9 cellular contexts compared by ENCODE assay signal in the genomic region with DNA sequence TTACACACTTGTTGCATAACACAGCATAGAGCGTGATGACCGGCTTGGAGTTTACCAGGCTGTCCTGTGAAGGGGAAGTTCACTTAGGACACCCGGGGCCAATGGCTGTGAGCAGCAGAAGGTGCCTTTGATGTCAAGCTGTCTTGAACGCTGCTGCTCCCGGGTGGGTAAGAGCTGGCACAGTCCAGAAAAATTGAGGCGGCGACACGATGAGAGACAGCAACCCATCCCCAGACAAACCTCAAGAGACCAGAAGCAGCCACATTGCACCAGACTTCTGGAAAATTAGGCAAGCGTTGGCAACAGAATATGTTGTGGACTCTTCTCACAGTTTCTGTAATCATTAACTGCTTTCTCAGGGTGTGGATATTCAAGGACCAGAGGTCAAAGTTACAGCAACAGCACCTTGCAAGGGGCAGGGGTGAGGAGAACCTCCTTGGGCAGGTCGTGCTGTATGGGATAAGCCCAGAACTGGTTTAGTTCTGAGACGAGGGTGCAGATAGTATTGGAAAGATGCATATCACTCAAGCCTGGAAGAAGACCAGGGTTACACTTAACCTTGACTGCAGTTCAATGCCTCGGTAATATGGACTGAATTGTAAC. TPM values are rescaled to one million over a fixed set of nuclear protein-coding genes. Genes with fewer than 3 reads are reported as not detected.
A peak's percentile ranks its signal among the peaks of the same experiment; 100 is the strongest.
DNase-seq lines count a peak whose midpoint lies in the region; ATAC-seq and TF ChIP-seq lines count a peak whose summit lies in the region.
"Had no signal": no experiment of that assay in that cellular context is flagged by ENCODE, and none has a peak within 500 bp of the region (broad histone marks: within the 10 kb centered on the region; RNA-seq: fewer than 3 reads in every experiment).

No MANE protein-coding gene starts in this region.

- H3K4me1 Mint-ChIP-seq in CD14-positive monocyte = peaks cover 79% of the 10 kb centered on the region
- H3K4me1 Mint-ChIP-seq in activated CD4-positive, alpha-beta memory T cell treated with anti-CD3 and anti-CD28 coated beads, Interleukin-2, amount 10 ng/mL, durations not matched to agents 7 days and 5 days = no peaks in the 10 kb centered on the region

- no peak for TF ChIP-seq CTCF in CD14-positive monocyte (IDR thresholded peaks at IDR 0.05)

- peak overlapping the region; percentile 97 to 99 (median 98) for H3K27ac Mint-ChIP-seq in CD14-positive monocyte
- no peak overlapping the region for H3K27ac Mint-ChIP-seq in activated CD4-positive, alpha-beta memory T cell treated with anti-CD3 and anti-CD28 coated beads, Interleukin-2, amount 10 ng/mL, durations not matched to agents 7 days and 5 days

- ATAC-seq in HG02970 (IDR thresholded peaks at IDR 0.05; ENCODE audit: low FRiP score, unreplicated experiment) = no peak
- ATAC-seq: activated T-cell treated with anti-CD3 and anti-CD28 coated beads, Interleukin-2, amount 50 U/mL, for 4 hours had no signal

- intact Hi-C loops in CD14-positive monocyte (cut with micrococcal nuclease) (loop anchor here in 1 of 2 donors (10.0 kb wide), 1 partner anchor 66 kb away; the partner anchor contains the start of gene MYO1F), cardiac septum (cut with DNase I) (no loop called here)

- H3K36me3 Mint-ChIP-seq in CD14-positive monocyte = peaks cover 0 to 7% of the 10 kb centered on the region in 2 donors
- no peaks in the 10 kb centered on the region for H3K36me3 Mint-ChIP-seq in activated CD4-positive, alpha-beta memory T cell treated with anti-CD3 and anti-CD28 coated beads, Interleukin-2, amount 10 ng/mL, durations not matched to agents 7 days and 5 days (ENCODE audit: low read depth)

- peak overlapping the region in 1 of 2 donors; percentile 83 for H3K4me3 Mint-ChIP-seq in CD14-positive monocyte
- H3K4me3 Mint-ChIP-seq in activated CD4-positive, alpha-beta memory T cell treated with anti-CD3 and anti-CD28 coated beads, Interleukin-2, amount 10 ng/mL, durations not matched to agents 7 days and 5 days = no peak overlapping the region
- H3K4me3 Mint-ChIP-seq: activated T-cell treated with anti-CD3 and anti-CD28 coated beads, Interleukin-2, amount 50 U/mL, for 4 hours had no signal

- peaks cover 4 to 15% (median 12%) of the 10 kb centered on the region in 7 donors for H3K9me3 Mint-ChIP-seq in CD14-positive monocyte
- H3K9me3 Mint-ChIP-seq in activated CD4-positive, alpha-beta memory T cell treated with anti-CD3 and anti-CD28 coated beads, Interleukin-2, amount 10 ng/mL, durations not matched to agents 7 days and 5 days = peaks cover 6% of the 10 kb centered on the region
- H3K9me3 Mint-ChIP-seq: activated T-cell treated with anti-CD3 and anti-CD28 coated beads, Interleukin-2, amount 50 U/mL, for 4 hours had no signal

- CTCF ChIA-PET in activated CD4-positive, alpha-beta memory T cell treated with anti-CD3 and anti-CD28 coated beads, Interleukin-2, amount 10 ng/mL, durations not matched to agents 7 days and 5 days (lab: Charles Lee) = interaction anchor here (0.6 to 2.0 kb wide), 2 partner anchors 222 to 228 kb away, joined by 4 to 5 read pairs; partner anchors contain the start of gene MARCHF2

- DNase-seq in CD14-positive monocyte (ENCODE audit: low spot score) (peak; percentile 94), SIG-M5 (lab: John Stamatoyannopoulos, UW) (peak; percentile 63), cardiac septum (ENCODE audit: low spot score) (peak; percentile 89), pons (ENCODE audit: low spot score) (peak; percentile 70), NCI-H2171 (lab: John Stamatoyannopoulos, UW) (no peak)
- no peak for DNase-seq in activated CD4-positive, alpha-beta T cell treated with anti-CD3 and anti-CD28 coated beads, Interleukin-2, amount 50 U/mL, for 1 hour
- DNase-seq in activated CD4-positive, alpha-beta memory T cell treated with anti-CD3 and anti-CD28 coated beads, Interleukin-2, amount 10 ng/mL, durations not matched to agents 7 days and 5 days = no peak
- DNase-seq: activated T-cell treated with anti-CD3 and anti-CD28 coated beads, Interleukin-2, amount 50 U/mL, for 4 hours had no signal

- POLR2A ChIA-PET in activated CD4-positive, alpha-beta memory T cell treated with anti-CD3 and anti-CD28 coated beads, Interleukin-2, amount 10 ng/mL, durations not matched to agents 7 days and 5 days (lab: Charles Lee) = no interaction called here

- peaks cover 0 to 9% (median 2%) of the 10 kb centered on the region in 3 donors for H3K27me3 Mint-ChIP-seq in CD14-positive monocyte (ENCODE audit: low read depth in 3 of 3)
- peaks cover 15% of the 10 kb centered on the region for H3K27me3 Mint-ChIP-seq in activated CD4-positive, alpha-beta memory T cell treated with anti-CD3 and anti-CD28 coated beads, Interleukin-2, amount 10 ng/mL, durations not matched to agents 7 days and 5 days

RNA-seq across cellular contexts. Expression of gene NFILZ, which starts 10.1 kb away (rescaled TPM):
- not detected for polyA plus RNA-seq in CD14-positive monocyte
- total RNA-seq in cardiac septum = not detected
- total RNA-seq in activated CD4-positive, alpha-beta memory T cell treated with anti-CD3 and anti-CD28 coated beads, Interleukin-2, amount 10 ng/mL, durations not matched to agents 7 days and 5 days = not detected
- total RNA-seq: activated T-cell treated with anti-CD3 and anti-CD28 coated beads, Interleukin-2, amount 50 U/mL, for 4 hours had no signal

RNA-seq across cellular contexts. Expression of gene ADAMTS10, which starts 30.0 kb away (rescaled TPM):
- not detected for polyA plus RNA-seq in CD14-positive monocyte
- total RNA-seq in cardiac septum = 15.0 TPM
- 1 to 10 TPM; 2.6 to 2.8 TPM for total RNA-seq in activated CD4-positive, alpha-beta memory T cell treated with anti-CD3 and anti-CD28 coated beads, Interleukin-2, amount 10 ng/mL, durations not matched to agents 7 days and 5 days

RNA-seq across cellular contexts. Expression of gene ACTL9, which starts 58.1 kb away (rescaled TPM):
- not detected for polyA plus RNA-seq in CD14-positive monocyte
- not detected for total RNA-seq in cardiac septum
- not detected for total RNA-seq in activated CD4-positive, alpha-beta memory T cell treated with anti-CD3 and anti-CD28 coated beads, Interleukin-2, amount 10 ng/mL, durations not matched to agents 7 days and 5 days
- total RNA-seq: activated T-cell treated with anti-CD3 and anti-CD28 coated beads, Interleukin-2, amount 50 U/mL, for 4 hours had no signal

Comparison
In these comparisons a context has a peak if more than half of its experiments do, and no peak if none do; other contexts are left out.
1. DNase-seq: peak in CD14-positive monocyte (single experiment), SIG-M5 (single experiment), cardiac septum (single experiment) and pons (single experiment); none in activated CD4-positive, alpha-beta T cell treated with anti-CD3 and anti-CD28 coated beads, Interleukin-2, amount 50 U/mL, for 1 hour (single experiment), activated CD4-positive, alpha-beta memory T cell treated with anti-CD3 and anti-CD28 coated beads, Interleukin-2, amount 10 ng/mL, durations not matched to agents 7 days and 5 days (single experiment) and NCI-H2171 (single experiment).